ENCODE assay signal across 15 cellular contexts in the genomic region with DNA sequence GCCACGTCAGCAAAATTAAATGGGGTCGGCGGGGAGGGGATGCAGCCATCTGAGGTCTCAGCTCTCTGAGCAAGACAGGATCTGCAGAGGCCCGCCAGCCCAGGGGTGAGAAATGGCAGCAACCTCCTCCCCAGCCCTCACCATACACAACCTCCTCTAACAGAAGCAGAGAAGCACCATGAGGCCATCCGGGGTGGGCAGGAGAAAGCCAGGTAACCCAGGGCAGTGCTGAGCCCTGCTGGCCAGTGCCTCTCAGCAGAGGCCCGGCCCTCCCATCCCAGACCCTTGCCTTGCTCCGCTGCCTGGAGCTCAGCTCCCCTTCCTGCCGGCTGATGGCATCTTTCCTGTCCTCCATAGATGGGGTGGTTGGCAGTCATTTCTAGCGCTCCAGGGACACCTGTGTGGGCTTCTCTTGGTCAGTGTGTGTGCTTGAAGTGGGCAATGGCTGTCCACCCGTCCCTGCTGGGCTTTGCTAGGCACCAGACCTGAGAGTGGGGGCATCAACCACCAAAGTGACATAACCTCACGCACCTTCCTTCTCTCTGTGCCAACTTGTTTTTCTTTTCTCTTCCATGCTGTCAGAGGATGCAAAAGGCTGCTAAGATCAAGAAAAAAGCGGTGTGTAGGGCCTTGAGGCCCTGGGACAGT.
DNase-seq lines count a peak whose midpoint lies in the region; ATAC-seq and TF ChIP-seq lines count a peak whose summit lies in the region.
"Had no signal": no experiment of that assay in that cellular context is flagged by ENCODE, and none has a peak within 500 bp of the region (broad histone marks: within the 10 kb centered on the region; RNA-seq: fewer than 3 reads in every experiment).

No MANE protein-coding gene starts in this region.

- H3K9me3 Mint-ChIP-seq in CD14-positive monocyte (no peaks in the 10 kb centered on the region), chondrocyte (ENCODE audit: low read depth) (no peaks in the 10 kb centered on the region)
- no peaks in the 10 kb centered on the region for H3K9me3 Mint-ChIP-seq in CD8-positive, alpha-beta T cell

- ATAC-seq in CD8-positive, alpha-beta T cell = no peak
- ATAC-seq in foreskin keratinocyte (no peak), GM19023 (IDR thresholded peaks at IDR 0.05; ENCODE audit: unreplicated experiment) (no peak)
- ATAC-seq: Right ventricle myocardium inferior had no signal

- H3K9me3 ChIP-seq in CD8-positive, alpha-beta T cell (ENCODE audit: low read length) = no peaks in the 10 kb centered on the region
- H3K9me3 ChIP-seq in WERI-Rb-1 (ENCODE audit: severe bottlenecking) = no peaks in the 10 kb centered on the region

- intact Hi-C loops in CD14-positive monocyte (cut with micrococcal nuclease) (no loop called here), posterior vena cava (cut with DNase I) (no loop called here)
- intact Hi-C loops in CD8-positive, alpha-beta T cell (cut with DNase I, micrococcal nuclease) = no loop called here

- H3K27me3 Mint-ChIP-seq in CD14-positive monocyte (ENCODE audit: low read depth in 3 of 3) (peaks cover 0 to 11% (median under 1%) of the 10 kb centered on the region in 3 donors), chondrocyte (ENCODE audit: low read depth) (no peaks in the 10 kb centered on the region)
- H3K27me3 Mint-ChIP-seq in CD8-positive, alpha-beta T cell (ENCODE audit: low read depth) = no peaks in the 10 kb centered on the region
- H3K27me3 Mint-ChIP-seq: CD4-positive, alpha-beta memory T cell had no signal

- peaks cover 17% of the 10 kb centered on the region for H3K4me1 ChIP-seq in CD8-positive, alpha-beta T cell (ENCODE audit: insufficient read depth, low read length)
- H3K4me1 ChIP-seq in foreskin keratinocyte = peaks cover 6% of the 10 kb centered on the region

- peaks cover 26% of the 10 kb centered on the region for H3K36me3 ChIP-seq in CD8-positive, alpha-beta T cell (ENCODE audit: insufficient read depth, low read length)
- H3K36me3 ChIP-seq in WERI-Rb-1 = 0 out of 2 replicates have a peak, but pooled peaks cover under 1% of the 10 kb centered on the region

- no peaks in the 10 kb centered on the region for H3K27me3 ChIP-seq in CD8-positive, alpha-beta T cell (ENCODE audit: insufficient read depth, low read length)
- H3K27me3 ChIP-seq in foreskin keratinocyte (no peaks in the 10 kb centered on the region), WERI-Rb-1 (ENCODE audit: insufficient read depth, low read depth, severe bottlenecking) (no peaks in the 10 kb centered on the region)

- H3K36me3 Mint-ChIP-seq in CD14-positive monocyte (no peaks in the 10 kb centered on the region), chondrocyte (ENCODE audit: low read depth) (peaks cover under 1% of the 10 kb centered on the region)
- peaks cover 62% of the 10 kb centered on the region for H3K36me3 Mint-ChIP-seq in CD8-positive, alpha-beta T cell

- CTCF ChIA-PET in CD8-positive, alpha-beta T cell (lab: Charles Lee) = interaction anchor here (1.0 to 8.1 kb wide), 3 partner anchors 10 to 218 kb away, joined by 3 to 68 read pairs (median 6); no protein-coding TSS in a partner anchor

- DNase-seq in CD14-positive monocyte (ENCODE audit: low spot score) = peak; percentile 22
- no peak for DNase-seq in CD8-positive, alpha-beta T cell
- DNase-seq in chondrocyte (ENCODE audit: low spot score) = peak; percentile 77
- DNase-seq in posterior vena cava (ENCODE audit: low spot score) = peak; percentile 69
- DNase-seq in foreskin keratinocyte = no peak
- no peak for DNase-seq in WERI-Rb-1
- DNase-seq: CD4-positive, alpha-beta memory T cell; HCEC 1CT; NCI-H1048; NCI-H1436 treated with DMSO at 0.1 percent for 48 hours; NCI-H2081; NCI-H510A; NCI-H82 had no signal

- H3K27ac ChIP-seq in CD8-positive, alpha-beta T cell (ENCODE audit: low read depth, low read length) = no peak overlapping the region
- no peak overlapping the region for H3K27ac ChIP-seq in foreskin keratinocyte
- H3K27ac ChIP-seq in WERI-Rb-1 = no peak overlapping the region

- H3K4me3 ChIP-seq in CD8-positive, alpha-beta T cell (ENCODE audit: low read depth, low read length) = no peak overlapping the region
- H3K4me3 ChIP-seq in WERI-Rb-1 (ENCODE audit: low read depth, low read length) = no peak overlapping the region

- peak overlapping the region in 1 of 7 donors; percentile 58 for H3K27ac Mint-ChIP-seq in CD14-positive monocyte
- peak overlapping the region; percentile 62 for H3K27ac Mint-ChIP-seq in CD8-positive, alpha-beta T cell
- H3K27ac Mint-ChIP-seq in chondrocyte (ENCODE audit: unreplicated experiment) = no peak overlapping the region

- H3K4me1 Mint-ChIP-seq in CD14-positive monocyte (peaks cover 4% of the 10 kb centered on the region), chondrocyte (ENCODE audit: low read depth) (no peaks in the 10 kb centered on the region)
- H3K4me1 Mint-ChIP-seq in CD8-positive, alpha-beta T cell (ENCODE audit: low read depth) = peaks cover 14% of the 10 kb centered on the region

- TF ChIP-seq CTCF in CD14-positive monocyte (IDR thresholded peaks at IDR 0.05) = no peak
- TF ChIP-seq CTCF in CD8-positive, alpha-beta T cell (IDR thresholded peaks at IDR 0.05) = no peak
- TF ChIP-seq CTCF in chondrocyte (IDR thresholded peaks at IDR 0.05) = no peak
- no peak for TF ChIP-seq CTCF in foreskin keratinocyte (conservative IDR thresholded peaks at IDR 0.05)
- TF ChIP-seq CTCF in WERI-Rb-1 (IDR thresholded peaks at IDR 0.05; ENCODE audit: low read depth, low read length) = no peak

- POLR2A ChIA-PET in CD8-positive, alpha-beta T cell (lab: Charles Lee) = no interaction called here

- H3K4me3 Mint-ChIP-seq in CD14-positive monocyte (no peak overlapping the region), chondrocyte (ENCODE audit: unreplicated experiment) (no peak overlapping the region)
- no peak overlapping the region for H3K4me3 Mint-ChIP-seq in CD8-positive, alpha-beta T cell
- H3K4me3 Mint-ChIP-seq: CD4-positive, alpha-beta memory T cell had no signal

Comparison
In these comparisons a context has a peak if more than half of its experiments do, and no peak if none do; other contexts are left out.
1. DNase-seq: peak in CD14-positive monocyte (single experiment), chondrocyte (single experiment) and posterior vena cava (single experiment); none in CD8-positive, alpha-beta T cell (0 of 7), foreskin keratinocyte (0 of 2) and WERI-Rb-1 (single experiment).